23 cellular contexts compared by ENCODE assay signal in the genomic region with DNA sequence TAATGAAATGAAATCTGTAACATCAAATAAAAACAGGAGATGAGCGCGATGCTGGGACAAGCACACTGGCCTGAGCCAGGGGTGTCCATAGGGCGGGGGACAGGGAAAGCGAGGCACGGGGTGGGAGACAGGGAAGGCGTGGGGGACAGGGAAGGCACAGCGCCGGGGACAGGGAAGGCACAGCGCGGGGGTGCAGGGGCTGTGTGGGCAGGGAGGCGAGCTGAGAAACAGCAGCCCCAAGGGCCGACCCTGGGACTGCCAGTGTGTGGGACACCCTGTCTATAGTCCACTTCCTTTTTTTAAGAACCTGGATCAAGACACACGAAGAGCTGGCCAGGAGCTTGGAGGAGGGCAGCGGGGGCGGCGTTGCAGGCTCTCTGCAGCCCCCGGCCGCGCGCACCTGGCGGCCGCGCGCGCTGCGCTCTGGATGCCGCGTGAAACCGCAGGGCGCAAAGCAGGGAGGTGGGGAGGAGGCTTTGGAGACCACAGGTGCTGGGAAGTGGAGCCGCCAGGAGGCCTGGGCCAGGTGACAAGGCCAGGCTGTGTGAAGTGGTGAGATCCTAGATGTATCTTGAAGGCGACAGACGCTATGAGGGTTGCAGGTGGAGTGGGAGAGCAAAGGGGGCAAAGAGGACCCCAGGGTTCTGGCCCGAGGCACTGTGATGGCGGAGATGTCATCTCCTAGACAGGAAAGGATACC.
DNase-seq lines count a peak whose midpoint lies in the region; ATAC-seq, FAIRE-seq and TF ChIP-seq lines count a peak whose summit lies in the region.
"Had no signal": no experiment of that assay in that cellular context is flagged by ENCODE, and none has a peak within 500 bp of the region (broad histone marks: within the 10 kb centered on the region; RNA-seq: fewer than 3 reads in every experiment).

No MANE protein-coding gene starts in this region.

- in situ Hi-C loops in HepG2 (cut with HindIII; ENCODE audit: extremely low pct_ligation_motif_present, low pct_unique_long_range_greater_than_20kb) (loop anchor here (25.0 kb wide), 1 partner anchor 1047 kb away; no protein-coding TSS in a partner anchor), K562 (cut with MboI) (no loop called here)

- TF ChIP-seq POLR2A in HepG2 (IDR thresholded peaks at IDR 0.05; ENCODE audit: insufficient read depth in 1 of 2, low read depth in 2 of 2, low read length in 2 of 2) (no peak), right lobe of liver (IDR thresholded peaks at IDR 0.05) (no peak), K562 (conservative IDR thresholded peaks at IDR 0.05) (no peak), testis (IDR thresholded peaks at IDR 0.05) (no peak), stomach (IDR thresholded peaks at IDR 0.05) (no peak), GM18505 (IDR thresholded peaks at IDR 0.05; ENCODE audit: borderline replicate concordance, extremely low read depth, insufficient read depth, insufficient read length) (no peak)

- no peak overlapping the region for H3K27ac Mint-ChIP-seq in naive thymus-derived CD4-positive, alpha-beta T cell
- H3K27ac Mint-ChIP-seq: IgD-negative memory B cell had no signal

- H3K4me3 Mint-ChIP-seq in naive thymus-derived CD4-positive, alpha-beta T cell, result no peak overlapping the region
- H3K4me3 Mint-ChIP-seq: CD4-positive, CD25-positive, alpha-beta regulatory T cell; IgD-negative memory B cell had no signal

- POLR2A ChIA-PET in HepG2 (lab: Yijun Ruan, JAX) (no interaction called here), K562 (lab: Yijun Ruan, JAX) (interaction anchor here (0.6 kb wide), 1 partner anchor 603 kb away, joined by 3 read pairs; no protein-coding TSS in a partner anchor)
- POLR2A ChIA-PET in naive thymus-derived CD4-positive, alpha-beta T cell (lab: Charles Lee), result no interaction called here

- FAIRE-seq in HepG2 (lab: Jason Lieb, UNC), result no peak
- FAIRE-seq in K562 (lab: Jason Lieb, UNC), result no peak
- FAIRE-seq: G401.6, HTR-8/SVneo had no signal

- H3K27ac ChIP-seq in HepG2 (ENCODE audit: extremely low read length, insufficient read depth, low read length), result no peak overlapping the region
- H3K27ac ChIP-seq in right lobe of liver, result no peak overlapping the region
- H3K27ac ChIP-seq in K562 (ENCODE audit: extremely low read depth, low read depth, low read length), result no peak overlapping the region
- H3K27ac ChIP-seq in naive thymus-derived CD4-positive, alpha-beta T cell (ENCODE audit: low read depth, low read length), result no peak overlapping the region
- H3K27ac ChIP-seq in testis, result no peak overlapping the region
- no peak overlapping the region for H3K27ac ChIP-seq in tibial artery
- H3K27ac ChIP-seq in stomach, result no peak overlapping the region
- H3K27ac ChIP-seq: 22Rv1 had no signal

- no peaks in the 10 kb centered on the region for H3K9me1 ChIP-seq in K562 (ENCODE audit: control insufficient read depth, insufficient read depth, low read length)

- H3K79me2 ChIP-seq in HepG2 (ENCODE audit: insufficient read depth, low read length), result no peaks in the 10 kb centered on the region
- H3K79me2 ChIP-seq in K562 (ENCODE audit: control insufficient read depth, insufficient read depth, low read length), result no peaks in the 10 kb centered on the region

- H3K4me1 Mint-ChIP-seq in naive thymus-derived CD4-positive, alpha-beta T cell, result peaks cover 0 to 5% (median 5%) of the 10 kb centered on the region in 7 donors

- H3K36me3 ChIP-seq in HepG2 (replicated peaks in 1 of 2; ENCODE audit: control insufficient read depth in 1 of 2, insufficient read depth in 2 of 2, low read length in 2 of 2), result no peaks in the 10 kb centered on the region
- no peaks in the 10 kb centered on the region for H3K36me3 ChIP-seq in right lobe of liver
- no peaks in the 10 kb centered on the region for H3K36me3 ChIP-seq in K562 (ENCODE audit: control insufficient read depth, insufficient read depth, low read length)
- H3K36me3 ChIP-seq in naive thymus-derived CD4-positive, alpha-beta T cell (ENCODE audit: control insufficient read depth in 2 of 3, insufficient read depth in 3 of 3, low read length in 3 of 3), result no peaks in the 10 kb centered on the region
- no peaks in the 10 kb centered on the region for H3K36me3 ChIP-seq in testis (ENCODE audit: low read depth, missing control alignments)
- H3K36me3 ChIP-seq in tibial artery, result no peaks in the 10 kb centered on the region
- H3K36me3 ChIP-seq in stomach, result no peaks in the 10 kb centered on the region

- H3K36me3 Mint-ChIP-seq in naive thymus-derived CD4-positive, alpha-beta T cell, result no peaks in the 10 kb centered on the region
- H3K36me3 Mint-ChIP-seq: CD4-positive, CD25-positive, alpha-beta regulatory T cell; IgD-negative memory B cell had no signal

- H2AFZ ChIP-seq in HepG2 (ENCODE audit: low read length), result no peak overlapping the region
- no peak overlapping the region for H2AFZ ChIP-seq in K562 (ENCODE audit: low read depth, low read length)

- peaks cover 13 to 30% (median 21%) of the 10 kb centered on the region in 5 donors for H3K27me3 Mint-ChIP-seq in naive thymus-derived CD4-positive, alpha-beta T cell

- no peak for ATAC-seq in HepG2
- ATAC-seq in right lobe of liver, result no peak
- no peak for ATAC-seq in K562
- peak; percentile 16 for ATAC-seq in naive thymus-derived CD4-positive, alpha-beta T cell
- ATAC-seq in GM18505 (IDR thresholded peaks at IDR 0.05; ENCODE audit: unreplicated experiment), result no peak
- ATAC-seq: PC-3 had no signal

- TF ChIP-seq EP300 in HepG2 (IDR thresholded peaks at IDR 0.05; ENCODE audit: low read depth in 2 of 2, low read length in 2 of 2), result no peak
- TF ChIP-seq EP300 in HepG2 (CRISPR knock-in tag; IDR thresholded peaks at IDR 0.05; ENCODE audit: borderline replicate concordance), result no peak
- TF ChIP-seq EP300 in K562 (IDR thresholded peaks at IDR 0.05; ENCODE audit: low read length), result no peak
- no peak for TF ChIP-seq EP300 in stomach (IDR thresholded peaks at IDR 0.05)

- DNase-seq in HepG2 (ENCODE audit: low spot score) (no peak), right lobe of liver (no peak), K562 (ENCODE audit: extremely low read depth in 1 of 4, low spot score in 3 of 4) (no peak), testis (no peak), tibial artery (no peak), stomach (no peak)
- DNase-seq in naive thymus-derived CD4-positive, alpha-beta T cell, result no peak
- DNase-seq: Caco-2; CD4-positive, CD25-positive, alpha-beta regulatory T cell; GOT3; NCI-H1092 treated with DMSO at 0.1 percent for 48 hours; NCI-H146; NCI-H2029 treated with DMSO at 0.1 percent for 48 hours; NCI-H2171; NCI-H526; PC-3; RPMI8226; SHP77 treated with DMSO at 0.1 percent for 48 hours had no signal

- no peaks in the 10 kb centered on the region; the same call in 1 of the 2 replicates for H4K20me1 ChIP-seq in HepG2 (ENCODE audit: insufficient read depth, low read length)
- H4K20me1 ChIP-seq in K562 (replicated peaks; ENCODE audit: control insufficient read depth, insufficient read depth, low read length), result no peaks in the 10 kb centered on the region

- no peaks in the 10 kb centered on the region for H3K9me3 ChIP-seq in HepG2 (ENCODE audit: low read length)
- no peaks in the 10 kb centered on the region for H3K9me3 ChIP-seq in right lobe of liver
- H3K9me3 ChIP-seq in K562 (replicated peaks; ENCODE audit: control insufficient read depth, insufficient read depth, low read depth, low read length), result no peaks in the 10 kb centered on the region
- no peaks in the 10 kb centered on the region for H3K9me3 ChIP-seq in naive thymus-derived CD4-positive, alpha-beta T cell (ENCODE audit: control insufficient read depth in 2 of 3, low read length in 3 of 3)
- H3K9me3 ChIP-seq in testis, result no peaks in the 10 kb centered on the region
- H3K9me3 ChIP-seq in tibial artery, result no peaks in the 10 kb centered on the region
- no peaks in the 10 kb centered on the region for H3K9me3 ChIP-seq in stomach
- H3K9me3 ChIP-seq: Caco-2 had no signal

- H3K9ac ChIP-seq in HepG2 (ENCODE audit: insufficient read depth, low read depth, low read length) (no peak overlapping the region), K562 (ENCODE audit: insufficient read depth in 1 of 2, low read depth in 2 of 2, low read length in 2 of 2) (no peak overlapping the region)

- no peak for TF ChIP-seq CTCF in HepG2 (CRISPR knock-in tag; IDR thresholded peaks at IDR 0.05)
- no peak for TF ChIP-seq CTCF in right lobe of liver (IDR thresholded peaks at IDR 0.05)
- no peak for TF ChIP-seq CTCF in K562 (IDR thresholded peaks at IDR 0.05 in 2 of 3, conservative IDR thresholded peaks at IDR 0.05 in 1 of 3; ENCODE audit: insufficient read depth in 2 of 3, low read depth in 1 of 3, low read length in 3 of 3)
- no peak for TF ChIP-seq CTCF in testis (IDR thresholded peaks at IDR 0.05)
- TF ChIP-seq CTCF in tibial artery (IDR thresholded peaks at IDR 0.05), result no peak
- no peak for TF ChIP-seq CTCF in stomach (IDR thresholded peaks at IDR 0.05)

- H3K4me3 ChIP-seq in HepG2 (replicated peaks in 1 of 3; ENCODE audit: insufficient read depth in 1 of 3, low read depth in 2 of 3, low read length in 3 of 3) (no peak overlapping the region), right lobe of liver (no peak overlapping the region), K562 (no peak overlapping the region), testis (peak overlapping the region; percentile 10 to 32), tibial artery (no peak overlapping the region), stomach (no peak overlapping the region)
- H3K4me3 ChIP-seq in naive thymus-derived CD4-positive, alpha-beta T cell (ENCODE audit: low read length), result no peak overlapping the region

- no peaks in the 10 kb centered on the region for H3K9me3 Mint-ChIP-seq in naive thymus-derived CD4-positive, alpha-beta T cell
- H3K9me3 Mint-ChIP-seq: CD4-positive, CD25-positive, alpha-beta regulatory T cell; IgD-negative memory B cell had no signal

- intact Hi-C loops in HepG2 (cut with micrococcal nuclease; ENCODE audit: unreplicated experiment), result no loop called here
- intact Hi-C loops in right lobe of liver (cut with DNase I), result no loop called here
- intact Hi-C loops in K562 (cut with micrococcal nuclease), result no loop called here
- intact Hi-C loops in naive thymus-derived CD4-positive, alpha-beta T cell (cut with micrococcal nuclease), result no loop called here
- intact Hi-C loops in testis (cut with DNase I; ENCODE audit: low total_unique reads), result no loop called here
- intact Hi-C loops in tibial artery (cut with DNase I; ENCODE audit: low total_unique reads), result no loop called here
- intact Hi-C loops in stomach (cut with DNase I; ENCODE audit: low total_unique reads), result no loop called here

- no peak for TF ChIP-seq RAD21 in HepG2 (CRISPR knock-in tag; IDR thresholded peaks at IDR 0.05)
- TF ChIP-seq RAD21 in K562 (CRISPR knock-in tag; conservative IDR thresholded peaks at IDR 0.05 in 1 of 2, IDR thresholded peaks at IDR 0.05 in 1 of 2), result no peak

- H3K4me1 ChIP-seq in HepG2 (ENCODE audit: insufficient read depth, low read length) (peaks cover 7% of the 10 kb centered on the region; the same call in 1 of the 2 replicates), right lobe of liver (peaks cover 0 to 15% (median 6%) of the 10 kb centered on the region in 4 donors), K562 (replicated peaks in 1 of 2; ENCODE audit: control insufficient read depth in 2 of 2, insufficient read depth in 2 of 2, low read length in 2 of 2) (no peaks in the 10 kb centered on the region; a peak in 1 of 5 replicates), testis (no peaks in the 10 kb centered on the region), tibial artery (no peaks in the 10 kb centered on the region), stomach (peaks cover 0 to 19% (median 13%) of the 10 kb centered on the region in 4 donors)
- H3K4me1 ChIP-seq in naive thymus-derived CD4-positive, alpha-beta T cell (ENCODE audit: control insufficient read depth in 2 of 2, insufficient read depth in 2 of 2, low read length in 2 of 2), result no peaks in the 10 kb centered on the region

- no peaks in the 10 kb centered on the region for H3K27me3 ChIP-seq in HepG2 (ENCODE audit: control insufficient read depth in 1 of 2, insufficient read depth in 2 of 2, low read length in 2 of 2)
- no peaks in the 10 kb centered on the region for H3K27me3 ChIP-seq in right lobe of liver
- peaks cover 0 to 20% of the 10 kb centered on the region in 2 experiments; a peak in 2 of 5 replicates for H3K27me3 ChIP-seq in K562 (ENCODE audit: control insufficient read depth in 2 of 2, insufficient read depth in 2 of 2, low read length in 2 of 2)
- no peaks in the 10 kb centered on the region for H3K27me3 ChIP-seq in naive thymus-derived CD4-positive, alpha-beta T cell (ENCODE audit: control insufficient read depth in 2 of 2, insufficient read depth in 2 of 2, low read length in 2 of 2)
- no peaks in the 10 kb centered on the region for H3K27me3 ChIP-seq in testis
- peaks cover 0 to 19% of the 10 kb centered on the region in 2 donors for H3K27me3 ChIP-seq in tibial artery
- H3K27me3 ChIP-seq in stomach, result no peaks in the 10 kb centered on the region

- no peak overlapping the region for H3K4me2 ChIP-seq in HepG2 (ENCODE audit: low read depth, low read length)
- no peak overlapping the region for H3K4me2 ChIP-seq in K562 (ENCODE audit: insufficient read depth, low read length)

- 98% methylated on average over 35 of the region's 35 CpGs for WGBS in HepG2 (ENCODE audit: low lambda C conversion rate)
- WGBS in right lobe of liver (ENCODE audit: insufficient coverage, low coverage, low lambda C conversion rate, missing lambda C conversion rate), result 83% methylated on average over 8 of the region's 35 CpGs
- WGBS in K562 (ENCODE audit: insufficient coverage, low coverage, missing lambda C conversion rate), result 38% methylated on average over 12 of the region's 35 CpGs
- 51 to 52% methylated on average over 21 to 34 of the region's 35 CpGs for WGBS in testis, 2 donors
- WGBS in stomach, 5 donors, result 83 to 97% (median 91%) methylated on average over 29 to 35 of the region's 35 CpGs

- CTCF ChIA-PET in HepG2 (lab: Yijun Ruan, JAX; ENCODE audit: low intra/inter-chr PET ratio, low total read pairs) (no interaction called here), K562 (lab: Yijun Ruan, JAX; ENCODE audit: low intra/inter-chr PET ratio) (no interaction called here)
- CTCF ChIA-PET in naive thymus-derived CD4-positive, alpha-beta T cell (lab: Charles Lee), result interaction anchor here (1.0 to 4.2 kb wide), 3 partner anchors 7 to 1066 kb away, joined by 3 to 44 read pairs (median 4); no protein-coding TSS in a partner anchor

- BruUV-seq in HepG2 (replicated peaks; lab: Mats Ljungman, UMichigan), result no TSS peak
- no TSS peak for BruUV-seq in K562 (replicated peaks; lab: Mats Ljungman, UMichigan)

Comparison
In these comparisons a context has a peak if more than half of its experiments do, and no peak if none do; other contexts are left out.
1. H3K4me3 ChIP-seq: peak in testis (2 of 2); none in HepG2 (0 of 3), right lobe of liver (0 of 3), K562 (single experiment), naive thymus-derived CD4-positive, alpha-beta T cell (single experiment), tibial artery (0 of 2) and stomach (0 of 4).
2. Of the 241 proteins assayed by ChIP-seq in both HepG2 and K562: peak only in HepG2: none; only in K562: ZBTB33; in both: none; in neither: 240.